Comparison of ENCODE assay signal across 24 cellular contexts in the genomic region with DNA sequence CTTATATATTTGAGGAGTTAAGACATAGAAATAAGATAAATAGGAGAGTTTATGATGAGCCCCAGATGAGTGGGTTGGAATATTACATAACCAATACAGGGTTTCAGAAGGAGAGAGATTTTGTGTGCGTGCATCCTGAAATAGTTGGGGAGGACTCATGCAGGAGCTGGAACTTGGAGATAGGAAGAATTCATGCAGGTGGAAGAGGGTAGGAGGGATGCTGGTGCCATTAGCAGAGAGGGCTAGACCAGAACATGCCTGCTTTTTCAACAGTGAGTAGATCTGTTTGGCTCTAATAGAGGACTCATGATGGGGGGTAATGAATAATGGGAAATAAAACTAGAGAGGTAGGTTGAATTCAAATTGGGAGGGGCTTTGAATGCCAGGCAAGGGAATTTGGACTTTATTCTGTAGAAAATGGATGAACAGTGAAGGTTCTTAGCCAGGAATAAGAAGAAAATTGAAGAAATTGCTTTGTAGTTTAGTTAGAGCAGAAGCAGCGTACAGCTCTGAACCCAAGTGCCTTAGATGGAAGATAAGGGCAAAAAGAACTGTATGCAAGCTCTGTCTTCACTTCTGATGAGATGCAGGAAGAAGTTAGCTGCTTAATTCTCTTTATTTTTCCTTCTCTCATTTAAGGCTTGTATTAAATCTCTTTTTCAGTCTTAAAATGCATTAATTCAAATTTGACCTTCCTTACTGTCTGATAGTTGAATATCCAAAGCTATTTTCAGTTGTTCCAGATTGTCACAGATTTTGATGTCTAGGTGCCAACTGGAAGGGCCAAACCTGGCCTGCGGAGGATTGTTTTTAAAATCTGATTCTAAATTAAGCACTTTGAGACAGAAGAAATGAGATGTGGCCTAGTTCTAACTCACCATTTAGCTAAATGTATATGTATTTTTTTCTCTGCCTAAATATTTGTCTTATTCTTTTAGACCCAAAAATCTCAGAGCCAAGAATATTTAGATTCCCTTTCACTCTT.
DNase-seq lines count a peak whose midpoint lies in the region; ATAC-seq and TF ChIP-seq lines count a peak whose summit lies in the region.
"Had no signal": no experiment of that assay in that cellular context is flagged by ENCODE, and none has a peak within 500 bp of the region (broad histone marks: within the 10 kb centered on the region; RNA-seq: fewer than 3 reads in every experiment).

No MANE protein-coding gene starts in this region.

- H3K27me3 ChIP-seq in right cardiac atrium (ENCODE audit: control insufficient read depth, insufficient read depth), result no peaks in the 10 kb centered on the region
- no peaks in the 10 kb centered on the region for H3K27me3 ChIP-seq in dorsolateral prefrontal cortex
- no peaks in the 10 kb centered on the region for H3K27me3 ChIP-seq in osteoblast (ENCODE audit: insufficient read depth, low read length)
- H3K27me3 ChIP-seq: BLaER1 treated with 17β-estradiol and CSF1 and Interleukin-3, amounts not matched to agents 10 nM and 100 nM had no signal

- H3K36me3 ChIP-seq in osteoblast (ENCODE audit: insufficient read depth, low read length), result no peaks in the 10 kb centered on the region
- H3K36me3 ChIP-seq: BLaER1 treated with 17β-estradiol and CSF1 and Interleukin-3, amounts not matched to agents 10 nM and 100 nM had no signal

- TF ChIP-seq CTCF in dorsolateral prefrontal cortex (IDR thresholded peaks at IDR 0.05 in 54 of 56, conservative IDR thresholded peaks at IDR 0.05 in 2 of 56; ENCODE audit: low read depth in 1 of 56, partially characterized antibody in 56 of 56) (no peak), osteoblast (IDR thresholded peaks at IDR 0.05; ENCODE audit: extremely low read depth, low read depth, low read length) (no peak), coronary artery (IDR thresholded peaks at IDR 0.05) (no peak)

- no peaks in the 10 kb centered on the region for H3K9me3 ChIP-seq in right cardiac atrium (ENCODE audit: control insufficient read depth, low read length)
- no peaks in the 10 kb centered on the region for H3K9me3 ChIP-seq in osteoblast (ENCODE audit: low read depth, low read length)
- H3K9me3 ChIP-seq: Caco-2 had no signal

- no peak overlapping the region for H2AFZ ChIP-seq in osteoblast (ENCODE audit: low read length)

- H3K4me3 ChIP-seq in right cardiac atrium (ENCODE audit: low read length) (no peak overlapping the region), dorsolateral prefrontal cortex (peak overlapping the region in 1 of 59 donors; percentile 7), osteoblast (ENCODE audit: insufficient read depth, low read length) (no peak overlapping the region), coronary artery (no peak overlapping the region)
- H3K4me3 ChIP-seq: BLaER1 treated with 17β-estradiol and CSF1 and Interleukin-3, amounts not matched to agents 10 nM and 100 nM; GM12878 had no signal

- DNase-seq in Right ventricle myocardium inferior (ENCODE audit: missing footprints) (no peak), right cardiac atrium (no peak), dorsolateral prefrontal cortex (peak in 1 of 10 donors; percentile 44), osteoblast (ENCODE audit: insufficient read length, low spot score, missing footprints) (peak; percentile 3), middle frontal gyrus (ENCODE audit: extremely low spot score, low spot score) (no peak), coronary artery (ENCODE audit: low spot score) (no peak)
- DNase-seq: Caco-2; CD4-positive, alpha-beta memory T cell; DMS 273 treated with DMSO at 0.1 percent for 48 hours; DMS79 treated with DMSO at 0.1 percent for 48 hours; Karpas-422; MV-4-11; NCI-H1105 treated with DMSO at 0.1 percent for 48 hours; NCI-H2029 treated with DMSO at 0.1 percent for 48 hours; NCI-H345; NCI-H524; NCI-H774; NK-92 treated with Interleukin-12 subunit alpha and Interleukin-12 subunit beta, amount 100 ng/mL, for 24 hours had no signal

- no peak overlapping the region for H3K4me2 ChIP-seq in osteoblast (ENCODE audit: insufficient read depth, low read length)
- H3K4me2 ChIP-seq: BLaER1 treated with 17β-estradiol and CSF1 and Interleukin-3, amounts not matched to agents 10 nM and 100 nM had no signal

- H3K4me1 ChIP-seq in right cardiac atrium (ENCODE audit: control insufficient read depth, insufficient read depth, low read length), result peaks cover 2% of the 10 kb centered on the region
- no peaks in the 10 kb centered on the region for H3K4me1 ChIP-seq in osteoblast (ENCODE audit: insufficient read depth, low read length)
- H3K4me1 ChIP-seq: Caco-2 had no signal

- 70% methylated on average over 3 of the region's 3 CpGs for WGBS in right cardiac atrium

- no peaks in the 10 kb centered on the region for H3K79me2 ChIP-seq in osteoblast (ENCODE audit: insufficient read depth, low read length)

- no peak overlapping the region for H3K27ac ChIP-seq in right cardiac atrium (ENCODE audit: low read length)
- peak overlapping the region in 41 of 59 donors; percentile 1 to 76 (median 34) for H3K27ac ChIP-seq in dorsolateral prefrontal cortex
- no peak overlapping the region for H3K27ac ChIP-seq in osteoblast (ENCODE audit: low read depth, low read length)
- H3K27ac ChIP-seq in temporal lobe (ENCODE audit: low read depth, low read length), result peak overlapping the region; percentile 36
- no peak overlapping the region for H3K27ac ChIP-seq in coronary artery
- H3K27ac ChIP-seq: 22Rv1; BLaER1 treated with 17β-estradiol and CSF1 and Interleukin-3, amounts not matched to agents 10 nM and 100 nM; RWPE1 had no signal

- ATAC-seq in Right ventricle myocardium inferior, result peak; percentile 37
- no peak for ATAC-seq in right cardiac atrium
- ATAC-seq in GM18502 (IDR thresholded peaks at IDR 0.05; ENCODE audit: poor library complexity, unreplicated experiment), result no peak
- ATAC-seq: GM12878 had no signal

- intact Hi-C loops in Right ventricle myocardium inferior (cut with DNase I), result no loop called here
- intact Hi-C loops in right cardiac atrium (cut with DNase I), result no loop called here
- intact Hi-C loops in dorsolateral prefrontal cortex (cut with DNase I), result no loop called here

- H4K20me1 ChIP-seq in osteoblast (ENCODE audit: insufficient read depth, low read length), result no peaks in the 10 kb centered on the region
- H4K20me1 ChIP-seq: BLaER1 treated with 17β-estradiol and CSF1 and Interleukin-3, amounts not matched to agents 10 nM and 100 nM had no signal

Comparison
In these comparisons a context has a peak if more than half of its experiments do, and no peak if none do; other contexts are left out.
1. H3K27ac ChIP-seq: peak in dorsolateral prefrontal cortex (41 of 59) and temporal lobe (single experiment); none in right cardiac atrium (single experiment), osteoblast (single experiment) and coronary artery (0 of 2).